ENCODE assay signal across 20 cellular contexts in the genomic region with DNA sequence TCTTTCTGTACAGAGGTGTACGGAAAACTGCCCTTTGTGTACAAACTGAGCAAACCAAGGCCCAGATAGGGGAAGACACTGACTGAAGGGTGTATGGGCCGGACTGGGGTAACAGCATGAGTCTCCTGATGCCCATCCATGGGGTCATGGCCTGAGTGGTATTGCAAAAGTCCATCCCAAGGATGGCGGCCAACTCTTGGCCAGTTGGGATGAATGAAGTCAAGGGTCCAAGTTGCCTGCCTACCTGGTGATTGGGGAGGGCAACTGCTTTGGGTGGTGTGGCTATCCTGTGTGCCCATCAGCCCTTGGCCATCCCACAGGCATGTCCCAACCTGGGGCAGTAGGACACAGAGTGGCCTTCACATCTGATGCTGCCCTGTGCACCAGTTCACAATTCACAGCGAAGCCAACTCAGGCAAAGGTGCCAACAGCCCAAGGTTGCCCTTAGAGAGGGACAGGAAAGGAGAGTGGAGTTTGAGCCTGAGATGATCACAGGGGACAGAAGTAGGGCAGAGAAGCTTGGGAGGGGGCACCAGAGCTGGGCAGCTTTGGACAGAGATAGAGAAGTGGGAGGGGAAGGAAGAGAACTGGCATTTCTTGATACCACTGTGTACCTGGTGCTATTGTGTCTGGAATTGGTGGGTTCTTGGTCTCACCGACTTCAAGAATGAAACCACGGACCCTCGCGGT. TPM values are rescaled to one million over a fixed set of nuclear protein-coding genes. Genes with fewer than 3 reads are reported as not detected.
A peak's percentile ranks its signal among the peaks of the same experiment; 100 is the strongest.
DNase-seq lines count a peak whose midpoint lies in the region; FAIRE-seq and TF ChIP-seq lines count a peak whose summit lies in the region.
"Had no signal": no experiment of that assay in that cellular context is flagged by ENCODE, and none has a peak within 500 bp of the region (broad histone marks: within the 10 kb centered on the region; RNA-seq: fewer than 3 reads in every experiment).

No MANE protein-coding gene starts in this region.

- TF ChIP-seq POLR2A in suprapubic skin (IDR thresholded peaks at IDR 0.05): no peak

- DNase-seq in HFFc6: no peak
- no peak for DNase-seq in bronchial epithelial cell (ENCODE audit: low read depth)
- peak in 1 of 2 donors; percentile 60 for DNase-seq in suprapubic skin (ENCODE audit: low spot score in 2 of 2)
- DNase-seq in T-helper 9 cell: no peak
- no peak for DNase-seq in iPS-NIHi7 (ENCODE audit: extremely low spot score)
- no peak for DNase-seq in NCI-H128 (lab: John Stamatoyannopoulos, UW; ENCODE audit: unreplicated experiment)
- no peak for DNase-seq in effector CD4-positive, alpha-beta T cell
- DNase-seq: activated CD8-positive, alpha-beta T cell treated with anti-CD3 and anti-CD28 coated beads for 36 hours; activated T-cell treated with anti-CD3 and anti-CD28 coated beads, Interleukin-2, amount 50 U/mL, for 48 hours; dorsolateral prefrontal cortex; MV-4-11; NCI-H524; SHP77 treated with DMSO at 0.1 percent for 48 hours; T-helper 17 cell had no signal

- H3K27ac Mint-ChIP-seq in HFFc6: peak overlapping the region; percentile 79
- H3K27ac Mint-ChIP-seq: activated CD8-positive, alpha-beta T cell treated with anti-CD3 and anti-CD28 coated beads for 36 hours; activated naive CD4-positive, alpha-beta T cell treated with anti-CD3 and anti-CD28 coated beads, Interleukin-2, amount 50 U/mL, for 24 hours; natural killer cell treated with Interleukin-12 subunit alpha and Interleukin-12 subunit beta and Interleukin-15 and Interleukin-18, amount 100 ng/mL, for 72 hours; T-helper 17 cell had no signal

- H3K36me3 ChIP-seq in bronchial epithelial cell (ENCODE audit: control insufficient read depth, insufficient read depth, low read length) (no peaks in the 10 kb centered on the region), mesodermal cell (ENCODE audit: control insufficient read depth, insufficient read depth, low read length) (no peaks in the 10 kb centered on the region), suprapubic skin (no peaks in the 10 kb centered on the region)

- H3K9me3 Mint-ChIP-seq in HFFc6: no peaks in the 10 kb centered on the region
- H3K9me3 Mint-ChIP-seq: activated CD8-positive, alpha-beta T cell treated with anti-CD3 and anti-CD28 coated beads for 36 hours; activated naive CD4-positive, alpha-beta T cell treated with anti-CD3 and anti-CD28 coated beads, Interleukin-2, amount 50 U/mL, for 24 hours; natural killer cell treated with Interleukin-12 subunit alpha and Interleukin-12 subunit beta and Interleukin-15 and Interleukin-18, amount 100 ng/mL, for 72 hours had no signal

- peaks cover 35% of the 10 kb centered on the region for H3K4me1 Mint-ChIP-seq in HFFc6 (ENCODE audit: low read depth)
- H3K4me1 Mint-ChIP-seq: activated naive CD4-positive, alpha-beta T cell treated with anti-CD3 and anti-CD28 coated beads, Interleukin-2, amount 50 U/mL, for 24 hours had no signal

- H3K27me3 ChIP-seq in bronchial epithelial cell (ENCODE audit: control insufficient read depth, insufficient read depth, low read length) (peaks cover 6% of the 10 kb centered on the region), suprapubic skin (no peaks in the 10 kb centered on the region)
- H3K27me3 ChIP-seq: body of pancreas, dorsolateral prefrontal cortex had no signal

- FAIRE-seq in bronchial epithelial cell (lab: Jason Lieb, UNC): peak; percentile 43

- H3K27me3 Mint-ChIP-seq in HFFc6 (ENCODE audit: insufficient read depth): peaks cover 10% of the 10 kb centered on the region
- H3K27me3 Mint-ChIP-seq: activated CD8-positive, alpha-beta T cell treated with anti-CD3 and anti-CD28 coated beads for 36 hours had no signal

- no peak for TF ChIP-seq EP300 in suprapubic skin (IDR thresholded peaks at IDR 0.05)

- H3K9me3 ChIP-seq in mesodermal cell (ENCODE audit: control insufficient read depth, low read length) (peaks cover 9% of the 10 kb centered on the region), suprapubic skin (no peaks in the 10 kb centered on the region)
- H3K9me3 ChIP-seq: body of pancreas had no signal

- H3K4me1 ChIP-seq in mesodermal cell (ENCODE audit: control insufficient read depth, insufficient read depth, low read length, poor library complexity, severe bottlenecking) (peaks cover 26% of the 10 kb centered on the region), suprapubic skin (peaks cover 33% of the 10 kb centered on the region)

- H3K27ac ChIP-seq in mesodermal cell (ENCODE audit: low read depth, low read length, severe bottlenecking) (peak overlapping the region; percentile 81), suprapubic skin (peak overlapping the region; percentile 14)
- H3K27ac ChIP-seq: body of pancreas, HL-60 had no signal

- H3K36me3 Mint-ChIP-seq in HFFc6 (ENCODE audit: low read depth): no peaks in the 10 kb centered on the region
- H3K36me3 Mint-ChIP-seq: activated naive CD4-positive, alpha-beta T cell treated with anti-CD3 and anti-CD28 coated beads, Interleukin-2, amount 50 U/mL, for 24 hours; natural killer cell treated with Interleukin-12 subunit alpha and Interleukin-12 subunit beta and Interleukin-15 and Interleukin-18, amount 100 ng/mL, for 72 hours had no signal

- H3K4me3 ChIP-seq in bronchial epithelial cell (ENCODE audit: low read depth, low read length) (no peak overlapping the region), mesodermal cell (ENCODE audit: extremely low read depth, insufficient read depth, low read length, poor library complexity, severe bottlenecking) (no peak overlapping the region), suprapubic skin (no peak overlapping the region)
- H3K4me3 ChIP-seq: body of pancreas, dorsolateral prefrontal cortex had no signal

- H3K4me3 Mint-ChIP-seq in HFFc6: peak overlapping the region; percentile 25
- H3K4me3 Mint-ChIP-seq: activated CD8-positive, alpha-beta T cell treated with anti-CD3 and anti-CD28 coated beads for 36 hours; activated naive CD4-positive, alpha-beta T cell treated with anti-CD3 and anti-CD28 coated beads, Interleukin-2, amount 50 U/mL, for 24 hours; natural killer cell treated with Interleukin-12 subunit alpha and Interleukin-12 subunit beta and Interleukin-15 and Interleukin-18, amount 100 ng/mL, for 72 hours; T-helper 17 cell had no signal

- 87 to 94% methylated on average over 7 of the region's 8 CpGs for WGBS in mesodermal cell (ENCODE audit: insufficient coverage in 2 of 2), 2 experiments
- WGBS in suprapubic skin: 98% methylated on average over 7 of the region's 8 CpGs

- no peak for TF ChIP-seq CTCF in HFFc6 (IDR thresholded peaks at IDR 0.05)
- TF ChIP-seq CTCF in bronchial epithelial cell (IDR thresholded peaks at IDR 0.05; ENCODE audit: insufficient read depth, low read length, severe bottlenecking): no peak
- TF ChIP-seq CTCF in suprapubic skin (IDR thresholded peaks at IDR 0.05): no peak

RNA-seq across cellular contexts. Expression of gene COL15A1, which starts 46.6 kb away (rescaled TPM):
- under 1 TPM; 0.20 to 0.50 (median 0.32) TPM for total RNA-seq in HFFc6 (2021; fragmentation: NEBNext Ultra II Directional; extraction: Animal tissue kit (Norgen Biotek cat#: 25700))
- under 0.01 and 1.6 TPM in 2 replicates for total RNA-seq in bronchial epithelial cell
- polyA plus RNA-seq in mesodermal cell (2013, experiment 1 of 2): 21.2 TPM
- polyA plus RNA-seq in mesodermal cell (2013, experiment 2 of 2): 15.8 TPM
- 10 to 100 TPM in 2 of 4 donors, 1 to 10 TPM in 2; 8.0 to 15.0 (median 9.3) TPM for total RNA-seq in suprapubic skin
- total RNA-seq: pulmonary artery endothelial cell, T-helper 17 cell had no signal
